9 cellular contexts compared by ENCODE assay signal in the genomic region with DNA sequence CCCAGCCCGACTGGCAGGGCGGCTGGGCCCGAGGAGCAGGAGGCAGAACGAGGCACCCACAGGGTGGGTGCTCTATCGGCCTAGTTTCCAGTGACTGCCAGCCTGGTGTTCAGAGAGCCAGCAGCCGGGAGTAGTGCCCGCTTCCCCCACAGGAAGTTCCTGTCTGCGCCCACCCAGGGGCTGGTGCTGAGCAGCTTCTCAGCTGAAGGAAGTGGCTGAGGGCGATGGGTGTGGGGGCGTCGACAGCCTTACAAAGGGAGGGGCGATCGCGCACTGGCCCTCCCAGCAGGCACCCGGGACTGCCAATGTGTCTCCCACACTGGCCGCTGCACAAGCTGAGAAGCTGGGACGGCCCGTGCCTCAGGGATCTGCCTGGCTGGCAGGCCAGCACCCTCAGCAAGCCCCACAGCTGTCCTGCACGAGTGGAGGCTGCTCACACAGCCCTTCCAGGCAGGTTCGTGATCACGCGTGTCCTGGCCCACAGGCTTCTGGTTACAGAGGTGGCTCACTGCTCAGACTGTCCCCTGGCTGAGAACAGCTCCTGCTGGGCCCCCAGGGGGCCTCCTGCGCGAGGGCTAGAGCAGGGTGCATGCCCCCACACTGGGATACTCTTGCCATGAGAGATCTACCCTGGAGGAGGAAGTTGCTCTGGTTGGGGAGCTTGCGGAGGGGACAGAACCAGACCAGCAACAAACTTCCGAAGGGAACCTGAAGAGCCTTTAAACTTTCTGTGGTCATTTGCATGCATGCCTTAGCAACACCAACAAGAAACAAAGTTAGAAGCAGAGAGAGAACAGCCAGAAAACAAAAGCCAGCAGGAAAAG. TPM values are rescaled to one million over a fixed set of nuclear protein-coding genes. Genes with fewer than 3 reads are reported as not detected.
DNase-seq lines count a peak whose midpoint lies in the region; ATAC-seq and TF ChIP-seq lines count a peak whose summit lies in the region.
"Had no signal": no experiment of that assay in that cellular context is flagged by ENCODE, and none has a peak within 500 bp of the region (broad histone marks: within the 10 kb centered on the region; RNA-seq: fewer than 3 reads in every experiment).

No MANE protein-coding gene starts in this region.

- H3K4me3 Mint-ChIP-seq in MCF 10A (ENCODE audit: unreplicated experiment): peak overlapping the region; percentile 3

- intact Hi-C loops in MCF 10A (cut with micrococcal nuclease) (no loop called here), mammary epithelial cell (cut with micrococcal nuclease) (no loop called here)

- no peak for ATAC-seq in GM21526 (IDR thresholded peaks at IDR 0.05; ENCODE audit: low FRiP score, unreplicated experiment)
- ATAC-seq in HG03521 (IDR thresholded peaks at IDR 0.05; ENCODE audit: unreplicated experiment): no peak
- ATAC-seq: A549 had no signal

- no peaks in the 10 kb centered on the region for H3K27me3 Mint-ChIP-seq in MCF 10A (ENCODE audit: insufficient read depth, unreplicated experiment)

- in situ Hi-C loops in mammary epithelial cell (cut with MboI; ENCODE audit: low sequenced_read_pairs in 2 of 2): no loop called here

- H3K4me3 ChIP-seq in mammary epithelial cell (replicated peaks in 1 of 3; ENCODE audit: insufficient read depth in 1 of 3, low read depth in 2 of 3, low read length in 3 of 3): no peak overlapping the region
- H3K4me3 ChIP-seq in liver (ENCODE audit: low read depth in 1 of 3, low read length in 3 of 3): no peak overlapping the region
- H3K4me3 ChIP-seq: A549 had no signal

- H3K9me3 ChIP-seq in mammary epithelial cell (replicated peaks; ENCODE audit: insufficient read depth, low read length): no peaks in the 10 kb centered on the region
- no peaks in the 10 kb centered on the region for H3K9me3 ChIP-seq in liver (ENCODE audit: control insufficient read depth in 4 of 4, low read length in 3 of 4)
- H3K9me3 ChIP-seq: A549 had no signal

- H2AFZ ChIP-seq in mammary epithelial cell (ENCODE audit: low read depth, low read length): no peak overlapping the region

- H3K27ac Mint-ChIP-seq in MCF 10A (ENCODE audit: low read depth, unreplicated experiment): no peak overlapping the region

- no peak for TF ChIP-seq RAD21 in liver (IDR thresholded peaks at IDR 0.05)

- H3K4me1 ChIP-seq in mammary epithelial cell (ENCODE audit: insufficient read depth, low read length) (peaks cover 8% of the 10 kb centered on the region), liver (ENCODE audit: control insufficient read depth in 4 of 4, insufficient read depth in 4 of 4, low read length in 3 of 4) (peaks cover 6 to 40% (median 27%) of the 10 kb centered on the region in 4 donors)

- H3K9ac ChIP-seq in mammary epithelial cell (ENCODE audit: insufficient read depth, low read length) (no peak overlapping the region), liver (ENCODE audit: low read depth in 1 of 2, low read length in 2 of 2) (peak overlapping the region; percentile 48 to 71)

- no peaks in the 10 kb centered on the region for H3K9me3 Mint-ChIP-seq in MCF 10A (ENCODE audit: unreplicated experiment)

- DNase-seq in MCF 10A (ENCODE audit: unreplicated experiment) (no peak), mammary epithelial cell (no peak), activated gamma-delta T cell (lab: John Stamatoyannopoulos, UW) (peak; percentile 63), GM10266 (ENCODE audit: extremely low spot score) (no peak)
- DNase-seq in stimulated activated CD8-positive, alpha-beta memory T cell treated with anti-CD3 and anti-CD28 coated beads, Interleukin-7, amount 100 ng/mL, for 1 hour (ENCODE audit: low read depth in 2 of 2): peak; percentile 40 to 59

- peaks cover 19% of the 10 kb centered on the region for H3K79me2 ChIP-seq in mammary epithelial cell (ENCODE audit: insufficient read depth, low read length)

- H3K27me3 ChIP-seq in mammary epithelial cell (ENCODE audit: insufficient read depth, low read length) (no peaks in the 10 kb centered on the region), liver (ENCODE audit: control insufficient read depth in 4 of 4, insufficient read depth in 4 of 4, low read length in 3 of 4) (no peaks in the 10 kb centered on the region)

- no peak overlapping the region for H3K27ac ChIP-seq in mammary epithelial cell (ENCODE audit: insufficient read depth, low read depth, low read length)
- peak overlapping the region; percentile 81 to 84 for H3K27ac ChIP-seq in liver (ENCODE audit: low read depth in 1 of 2, low read length in 2 of 2)
- H3K27ac ChIP-seq: A549 had no signal

- H3K36me3 ChIP-seq in mammary epithelial cell (ENCODE audit: insufficient read depth, low read length): no peaks in the 10 kb centered on the region
- H3K36me3 ChIP-seq in liver (ENCODE audit: control insufficient read depth in 4 of 4, insufficient read depth in 3 of 4, low read depth in 1 of 4, low read length in 3 of 4): peaks cover 0 to 4% (median 2%) of the 10 kb centered on the region in 4 donors

- TF ChIP-seq CTCF in MCF 10A (IDR thresholded peaks at IDR 0.05; ENCODE audit: unreplicated experiment) (no peak), mammary epithelial cell (conservative IDR thresholded peaks at IDR 0.05 in 1 of 2, IDR thresholded peaks at IDR 0.05 in 1 of 2; ENCODE audit: extremely low read depth in 1 of 2, insufficient read depth in 1 of 2, low read depth in 1 of 2, low read length in 2 of 2) (no peak), liver (IDR thresholded peaks at IDR 0.05; ENCODE audit: low read depth, low read length, missing input control) (no peak), GM10266 (IDR thresholded peaks at IDR 0.05; ENCODE audit: control insufficient read depth, insufficient read depth, low read depth, missing control alignments) (no peak)

- CTCF ChIA-PET in MCF 10A (lab: Yijun Ruan, JAX): interaction anchor here (1.2 kb wide), 1 partner anchor 33 kb away, joined by 6 read pairs; no protein-coding TSS in a partner anchor
- CTCF ChIA-PET in mammary epithelial cell (lab: Charles Lee; ENCODE audit: low non-redundant PET): interaction anchor here (0.6 kb wide), 1 partner anchor 34 kb away, joined by 3 read pairs; no protein-coding TSS in a partner anchor

- H3K4me1 Mint-ChIP-seq in MCF 10A (ENCODE audit: insufficient read depth, unreplicated experiment): peaks cover 14% of the 10 kb centered on the region

- POLR2A ChIA-PET in MCF 10A (lab: Yijun Ruan, JAX): interaction anchor here (1.7 kb wide), 1 partner anchor 16 kb away, joined by 4 read pairs; no protein-coding TSS in a partner anchor

- peaks cover 10% of the 10 kb centered on the region for H3K36me3 Mint-ChIP-seq in MCF 10A (ENCODE audit: insufficient read depth, unreplicated experiment)

- BruUV-seq in MCF 10A (replicated peaks; lab: Mats Ljungman, UMichigan) (no TSS peak), mammary epithelial cell (replicated peaks; lab: Mats Ljungman, UMichigan) (no TSS peak)

- dilution Hi-C loops in mammary epithelial cell (cut with HindIII; ENCODE audit: low sequenced_read_pairs): no loop called here

- no peaks in the 10 kb centered on the region for H4K20me1 ChIP-seq in mammary epithelial cell (ENCODE audit: insufficient read depth, low read length)

- WGBS in mammary epithelial cell (ENCODE audit: low coverage, missing lambda C conversion rate): 78% methylated on average over 16 of the region's 26 CpGs
- 65% methylated on average over 26 of the region's 26 CpGs for WGBS in liver

- H3K4me2 ChIP-seq in mammary epithelial cell (ENCODE audit: insufficient read depth, low read depth, low read length): no peak overlapping the region
- H3K4me2 ChIP-seq: A549 had no signal

TF ChIP-seq in liver, 16 proteins besides CTCF, POLR2A, EP300 and RAD21:
- no peak for TF ChIP-seq JUND (IDR thresholded peaks at IDR 0.05)
- no peak for TF ChIP-seq YY1 (IDR thresholded peaks at IDR 0.05)
- TF ChIP-seq, protein P1, sequence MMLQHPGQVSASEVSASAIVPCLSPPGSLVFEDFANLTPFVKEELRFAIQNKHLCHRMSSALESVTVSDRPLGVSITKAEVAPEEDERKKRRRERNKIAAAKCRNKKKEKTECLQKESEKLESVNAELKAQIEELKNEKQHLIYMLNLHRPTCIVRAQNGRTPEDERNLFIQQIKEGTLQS (IDR thresholded peaks at IDR 0.05): no peak
- TF ChIP-seq HNF4G (IDR thresholded peaks at IDR 0.05): no peak
- no peak for TF ChIP-seq FOXA2 (IDR thresholded peaks at IDR 0.05)
- no peak for TF ChIP-seq NR2F2 (IDR thresholded peaks at IDR 0.05)
- TF ChIP-seq GABPA (IDR thresholded peaks at IDR 0.05 in 1 of 2, conservative IDR thresholded peaks at IDR 0.05 in 1 of 2): no peak
- TF ChIP-seq HNF4A (conservative IDR thresholded peaks at IDR 0.05): no peak
- TF ChIP-seq SP1 (IDR thresholded peaks at IDR 0.05): no peak

RNA-seq across cellular contexts. Expression of gene RNF166, which starts 2.5 kb away (rescaled TPM):
- total RNA-seq in MCF 10A (2022): 17.5 and 18.5 TPM in 2 replicates
- 10 to 100 TPM in 1 of 2 donors, 1 to 10 TPM in 1; 9.8 to 11.2 TPM for total RNA-seq in mammary epithelial cell
- 5.1 TPM for polyA plus RNA-seq in mammary epithelial cell
- polyA minus RNA-seq in mammary epithelial cell: 1.7 TPM
- 1 to 10 TPM; 7.9 to 9.1 TPM for total RNA-seq in liver
- polyA plus RNA-seq in liver: 1 to 10 TPM; 6.5 to 7.3 TPM

RNA-seq across cellular contexts. Expression of gene CTU2, which starts 2.6 kb away (rescaled TPM):
- total RNA-seq in MCF 10A (2022): 26.9 and 40.8 TPM in 2 replicates
- 10 to 100 TPM; 13.2 to 26.5 TPM for total RNA-seq in mammary epithelial cell
- 12.8 TPM for polyA plus RNA-seq in mammary epithelial cell
- polyA minus RNA-seq in mammary epithelial cell: 12.3 TPM
- 1 to 10 TPM; 7.0 to 8.5 TPM for total RNA-seq in liver
- polyA plus RNA-seq in liver: 1 to 10 TPM; 7.2 to 7.7 TPM

RNA-seq across cellular contexts. Expression of gene SNAI3, which starts 17.4 kb away (rescaled TPM):
- total RNA-seq in MCF 10A (2022) (not detected in 2 replicates), mammary epithelial cell (not detected), liver (under 1 TPM; 0.05 to 0.17 TPM)
- polyA plus RNA-seq in mammary epithelial cell (0.07 TPM), liver (under 1 TPM; 0.24 to 0.48 TPM)
- polyA minus RNA-seq in mammary epithelial cell: not detected
- polyA plus RNA-seq: A549 had no signal

RNA-seq across cellular contexts. Expression of gene MVD, which starts 40.8 kb away (rescaled TPM):
- total RNA-seq in MCF 10A (2022) (30.3 and 32.4 TPM in 2 replicates), mammary epithelial cell (100 to 1,000 TPM in 1 of 2 donors, 10 to 100 TPM in 1; 57.7 to 171 TPM), liver (10 to 100 TPM; 73.4 to 99.2 TPM)
- polyA plus RNA-seq in mammary epithelial cell (136 TPM), liver (10 to 100 TPM; 21.7 to 76.0 TPM)
- polyA minus RNA-seq in mammary epithelial cell: 54.3 TPM

RNA-seq across cellular contexts. Expression of gene CYBA, which starts 52.8 kb away (rescaled TPM):
- 0.54 and 0.84 TPM in 2 replicates for total RNA-seq in MCF 10A (2022)
- total RNA-seq in mammary epithelial cell: 10 to 100 TPM in 1 of 2 donors, 1 to 10 TPM in 1; 2.5 to 20.3 TPM
- 2.1 TPM for polyA plus RNA-seq in mammary epithelial cell
- 3.1 TPM for polyA minus RNA-seq in mammary epithelial cell
- total RNA-seq in liver: 100 to 1,000 TPM in 1 of 2 donors, 10 to 100 TPM in 1; 45.8 to 217 TPM
- 10 to 100 TPM; 39.0 to 59.5 TPM for polyA plus RNA-seq in liver

Comparison
In these comparisons a context has a peak if more than half of its experiments do, and no peak if none do; other contexts are left out.
1. DNase-seq: peak in activated gamma-delta T cell (single experiment) and stimulated activated CD8-positive, alpha-beta memory T cell treated with anti-CD3 and anti-CD28 coated beads, Interleukin-7, amount 100 ng/mL, for 1 hour (2 of 2); none in MCF 10A (single experiment), mammary epithelial cell (single experiment) and GM10266 (single experiment).